20 cellular contexts compared by ENCODE assay signal in genomic region chr17:81921996-81922565, GRCh38. TPM values are rescaled to one million over a fixed set of nuclear protein-coding genes. Genes with fewer than 3 reads are reported as not detected.
DNase-seq lines count a peak whose midpoint lies in the region; ATAC-seq and TF ChIP-seq lines count a peak whose summit lies in the region.
"Had no signal": no experiment of that assay in that cellular context is flagged by ENCODE, and none has a peak within 500 bp of the region (broad histone marks: within the 10 kb centered on the region; RNA-seq: fewer than 3 reads in every experiment).

No MANE protein-coding gene starts in this region.

- H2BK20ac ChIP-seq in H9 (ENCODE audit: low read depth, low read length, poor library complexity, severe bottlenecking), result no peak overlapping the region

- no peak overlapping the region for H3K18ac ChIP-seq in H9 (ENCODE audit: insufficient read length, low read depth, low read length)

- H3K9ac ChIP-seq in BLaER1, result peak overlapping the region; percentile 63
- no peak overlapping the region for H3K9ac ChIP-seq in H9 (ENCODE audit: extremely low read depth, insufficient read length, low read length)
- H3K9ac ChIP-seq in parathyroid adenoma, result no peak overlapping the region

- no peak overlapping the region for H3T11ph ChIP-seq in H9 (ENCODE audit: low read length)

- intact Hi-C loops in activated CD4-positive, alpha-beta memory T cell treated with anti-CD3 and anti-CD28 coated beads for 36 hours (cut with micrococcal nuclease), result no loop called here

- peak overlapping the region in 1 of 2 experiments; percentile 35; a peak in 2 of 5 replicates for H3K4me3 Mint-ChIP-seq in H9
- no peak overlapping the region for H3K4me3 Mint-ChIP-seq in central memory CD8-positive, alpha-beta T cell
- no peak overlapping the region for H3K4me3 Mint-ChIP-seq in activated CD4-positive, alpha-beta memory T cell treated with anti-CD3 and anti-CD28 coated beads for 36 hours
- H3K4me3 Mint-ChIP-seq in activated naive CD8-positive, alpha-beta T cell treated with anti-CD3 and anti-CD28 coated beads, Interleukin-2, amount 50 U/mL, for 24 hours, result no peak overlapping the region
- H3K4me3 Mint-ChIP-seq: activated T-cell treated with anti-CD3 and anti-CD28 coated beads, Interleukin-2, amount 50 U/mL, for 72 hours; naive thymus-derived CD4-positive, alpha-beta T cell; T-helper 1 cell treated with Interleukin-12 subunit alpha and Interleukin-12 subunit beta and Interleukin-4 antibody, amounts not matched to agents 30 μg/mL and 1 μg/mL, for 36 hours had no signal

- H2AFZ ChIP-seq in H9 (ENCODE audit: low read length), result no peak overlapping the region
- no peak overlapping the region for H2AFZ ChIP-seq in parathyroid adenoma

- H2BK5ac ChIP-seq in H9 (ENCODE audit: insufficient read length, low read length), result no peak overlapping the region

- H3K4me3 ChIP-seq in BLaER1 (peak overlapping the region; percentile 39; the same call in 1 of the 2 replicates), parathyroid adenoma (ENCODE audit: low read depth, low read length) (no peak overlapping the region)
- H3K4me3 ChIP-seq: prostate gland had no signal

- H3K14ac ChIP-seq in H9 (ENCODE audit: insufficient read depth, low read length), result no peak overlapping the region

- no peak overlapping the region for H3K4ac ChIP-seq in H9 (ENCODE audit: low read depth, low read length)

- peaks cover 5% of the 10 kb centered on the region for H3K79me1 ChIP-seq in H9 (ENCODE audit: insufficient read depth, low read depth, low read length, poor library complexity, severe bottlenecking)

- DNase-seq in H9, result no peak
- DNase-seq in central memory CD8-positive, alpha-beta T cell (ENCODE audit: low spot score in 2 of 2), result no peak
- no peak for DNase-seq in activated T-cell treated with anti-CD3 and anti-CD28 coated beads, Interleukin-2, amount 50 U/mL, for 1 hour
- no peak for DNase-seq in activated CD4-positive, alpha-beta memory T cell treated with anti-CD3 and anti-CD28 coated beads for 36 hours
- DNase-seq in activated naive CD8-positive, alpha-beta T cell treated with anti-CD3 and anti-CD28 coated beads, Interleukin-2, amount 50 U/mL, for 24 hours, result no peak
- DNase-seq: activated CD4-positive, CD25-positive, alpha-beta regulatory T cell; activated CD8-positive, alpha-beta memory T cell treated with anti-CD3 and anti-CD28 coated beads for 24 hours; activated T-cell treated with anti-CD3 and anti-CD28 coated beads, Interleukin-2, amount 50 U/mL, for 72 hours; mesenchymal stem cell; naive thymus-derived CD4-positive, alpha-beta T cell; NCI-H1048; NCI-H2107; NCI-H526; SHP77 treated with DMSO at 0.1 percent for 48 hours; stimulated activated CD4-positive, alpha-beta T cell treated with anti-CD3 and anti-CD28 coated beads, Interleukin-12 subunit alpha, Interleukin-12 subunit beta, amount 100 ng/mL, for 4 hours had no signal

- POLR2A ChIA-PET in activated CD4-positive, alpha-beta memory T cell treated with anti-CD3 and anti-CD28 coated beads for 36 hours (lab: Charles Lee), result no interaction called here

- no peak overlapping the region for H3K23ac ChIP-seq in H9 (ENCODE audit: insufficient read length, low read depth, low read length)

- H4K91ac ChIP-seq in H9 (ENCODE audit: insufficient read length, low read depth, low read length), result no peak overlapping the region

- H3K79me2 ChIP-seq in H9 (ENCODE audit: insufficient read depth, low read length), result peaks cover 22% of the 10 kb centered on the region; the same call in 1 of the 2 replicates
- H3K79me2 ChIP-seq in parathyroid adenoma, result peaks cover 47% of the 10 kb centered on the region

- H3K27me3 ChIP-seq in BLaER1, result no peaks in the 10 kb centered on the region
- H3K27me3 ChIP-seq in H9 (ENCODE audit: insufficient read depth, low read length), result no peaks in the 10 kb centered on the region
- no peaks in the 10 kb centered on the region for H3K27me3 ChIP-seq in parathyroid adenoma (ENCODE audit: control insufficient read depth, insufficient read depth, low read length)

- H3K36me3 Mint-ChIP-seq in H9 (ENCODE audit: insufficient read depth in 1 of 3, low read depth in 3 of 3), result peaks cover 12 to 33% (median 25%) of the 10 kb centered on the region in 3 experiments; a peak in 6 of 7 replicates
- peaks cover 16% of the 10 kb centered on the region for H3K36me3 Mint-ChIP-seq in central memory CD8-positive, alpha-beta T cell (ENCODE audit: insufficient read depth)
- peaks cover 9% of the 10 kb centered on the region for H3K36me3 Mint-ChIP-seq in activated CD4-positive, alpha-beta memory T cell treated with anti-CD3 and anti-CD28 coated beads for 36 hours
- H3K36me3 Mint-ChIP-seq in activated naive CD8-positive, alpha-beta T cell treated with anti-CD3 and anti-CD28 coated beads, Interleukin-2, amount 50 U/mL, for 24 hours (ENCODE audit: low read depth), result peaks cover 3% of the 10 kb centered on the region

- H2BK120ac ChIP-seq in H9 (ENCODE audit: low read depth, low read length, poor library complexity, severe bottlenecking), result no peak overlapping the region

- no CpG with 5 or more reads among the region's 23 CpGs for WGBS in H9 (ENCODE audit: extremely low coverage, insufficient read length, low lambda C conversion rate)

- no peaks in the 10 kb centered on the region for H3K27me3 Mint-ChIP-seq in H9 (ENCODE audit: low read depth)
- H3K27me3 Mint-ChIP-seq in central memory CD8-positive, alpha-beta T cell, result no peaks in the 10 kb centered on the region
- H3K27me3 Mint-ChIP-seq in activated CD4-positive, alpha-beta memory T cell treated with anti-CD3 and anti-CD28 coated beads for 36 hours, result no peaks in the 10 kb centered on the region
- H3K27me3 Mint-ChIP-seq in activated naive CD8-positive, alpha-beta T cell treated with anti-CD3 and anti-CD28 coated beads, Interleukin-2, amount 50 U/mL, for 24 hours, result no peaks in the 10 kb centered on the region
- H3K27me3 Mint-ChIP-seq: naive thymus-derived CD4-positive, alpha-beta T cell had no signal

- H4K5ac ChIP-seq in H9 (ENCODE audit: insufficient read length, low read depth, low read length), result no peak overlapping the region

- H3K4me1 Mint-ChIP-seq in H9, result peaks cover 39 to 42% of the 10 kb centered on the region in 2 experiments
- peaks cover 23% of the 10 kb centered on the region for H3K4me1 Mint-ChIP-seq in central memory CD8-positive, alpha-beta T cell
- H3K4me1 Mint-ChIP-seq in activated CD4-positive, alpha-beta memory T cell treated with anti-CD3 and anti-CD28 coated beads for 36 hours (ENCODE audit: low read depth), result peaks cover 27% of the 10 kb centered on the region
- H3K4me1 Mint-ChIP-seq in activated naive CD8-positive, alpha-beta T cell treated with anti-CD3 and anti-CD28 coated beads, Interleukin-2, amount 50 U/mL, for 24 hours, result peaks cover 29% of the 10 kb centered on the region

- H4K8ac ChIP-seq in H9 (replicated peaks; ENCODE audit: insufficient read length, low read depth, low read length), result no peak overlapping the region

- no peak for TF ChIP-seq CTCF in H9 (conservative IDR thresholded peaks at IDR 0.05)
- TF ChIP-seq CTCF in parathyroid adenoma (IDR thresholded peaks at IDR 0.05), result no peak

- peaks cover 11% of the 10 kb centered on the region for H3K23me2 ChIP-seq in H9 (ENCODE audit: insufficient read length, low read depth, low read length, poor library complexity, severe bottlenecking)

- CTCF ChIA-PET in activated CD4-positive, alpha-beta memory T cell treated with anti-CD3 and anti-CD28 coated beads for 36 hours (lab: Charles Lee), result interaction anchor here (0.6 kb wide), 1 partner anchor 73 kb away, joined by 3 read pairs; no protein-coding TSS in a partner anchor

- H3K9me3 ChIP-seq in BLaER1 (no peaks in the 10 kb centered on the region), H9 (ENCODE audit: control insufficient read depth, low read depth, low read length) (no peaks in the 10 kb centered on the region), parathyroid adenoma (ENCODE audit: control insufficient read depth, low read length) (no peaks in the 10 kb centered on the region)
- H3K9me3 ChIP-seq: prostate gland had no signal

- no peak for ATAC-seq in central memory CD8-positive, alpha-beta T cell (replicated peaks; ENCODE audit: extremely low read depth, poor library complexity, severe bottlenecking)
- no peak for ATAC-seq in activated naive CD8-positive, alpha-beta T cell treated with anti-CD3 and anti-CD28 coated beads, Interleukin-2, amount 50 U/mL, for 24 hours
- ATAC-seq: activated naive CD4-positive, alpha-beta T cell treated with anti-CD3 and anti-CD28 coated beads, Interleukin-2, amount 50 U/mL, for 72 hours; activated T-cell treated with anti-CD3 and anti-CD28 coated beads, Interleukin-2, amount 50 U/mL, for 72 hours; naive thymus-derived CD4-positive, alpha-beta T cell had no signal

- peaks cover 39% of the 10 kb centered on the region for H4K20me1 ChIP-seq in BLaER1
- no peaks in the 10 kb centered on the region for H4K20me1 ChIP-seq in H9 (ENCODE audit: control insufficient read depth, insufficient read depth, insufficient read length)

- H3K27ac ChIP-seq in BLaER1 (peak overlapping the region; percentile 90), H9 (ENCODE audit: insufficient read length, low read depth, low read length) (no peak overlapping the region), parathyroid adenoma (peak overlapping the region; percentile 10)
- H3K27ac ChIP-seq: prostate gland had no signal

- H3K9me3 Mint-ChIP-seq in H9, result no peaks in the 10 kb centered on the region
- no peaks in the 10 kb centered on the region for H3K9me3 Mint-ChIP-seq in central memory CD8-positive, alpha-beta T cell
- no peaks in the 10 kb centered on the region for H3K9me3 Mint-ChIP-seq in activated CD4-positive, alpha-beta memory T cell treated with anti-CD3 and anti-CD28 coated beads for 36 hours
- H3K9me3 Mint-ChIP-seq in activated naive CD8-positive, alpha-beta T cell treated with anti-CD3 and anti-CD28 coated beads, Interleukin-2, amount 50 U/mL, for 24 hours, result no peaks in the 10 kb centered on the region
- H3K9me3 Mint-ChIP-seq: activated naive CD4-positive, alpha-beta T cell treated with anti-CD3 and anti-CD28 coated beads, Interleukin-2, amount 50 U/mL, for 72 hours; activated T-cell treated with anti-CD3 and anti-CD28 coated beads, Interleukin-2, amount 50 U/mL, for 72 hours; T-helper 1 cell treated with Interleukin-12 subunit alpha and Interleukin-12 subunit beta and Interleukin-4 antibody, amounts not matched to agents 30 μg/mL and 1 μg/mL, for 36 hours had no signal

- H3K56ac ChIP-seq in H9 (ENCODE audit: insufficient read length, low read depth, low read length), result no peak overlapping the region

- H2BK15ac ChIP-seq in H9 (ENCODE audit: low read depth, low read length), result no peak overlapping the region

- no peak overlapping the region for H2AK5ac ChIP-seq in H9 (ENCODE audit: insufficient read length, low read length)

- H3K4me1 ChIP-seq in BLaER1, result peaks cover 86% of the 10 kb centered on the region
- peaks cover 3% of the 10 kb centered on the region; the same call in 1 of the 2 replicates for H3K4me1 ChIP-seq in H9 (ENCODE audit: insufficient read depth, low read length)
- H3K4me1 ChIP-seq in parathyroid adenoma, result peaks cover 27% of the 10 kb centered on the region

- peak overlapping the region; percentile 100 for H3K4me2 ChIP-seq in BLaER1
- no peak overlapping the region for H3K4me2 ChIP-seq in H9 (ENCODE audit: insufficient read depth, insufficient read length, low read length)
- H3K4me2 ChIP-seq in parathyroid adenoma (ENCODE audit: low read length), result no peak overlapping the region

- H3K27ac Mint-ChIP-seq in H9, result peak overlapping the region in 2 of 3 experiments; percentile 19 to 79; a peak in 2 of 7 replicates
- peak overlapping the region; percentile 32 for H3K27ac Mint-ChIP-seq in central memory CD8-positive, alpha-beta T cell (ENCODE audit: low read depth)
- no peak overlapping the region for H3K27ac Mint-ChIP-seq in activated CD4-positive, alpha-beta memory T cell treated with anti-CD3 and anti-CD28 coated beads for 36 hours
- no peak overlapping the region for H3K27ac Mint-ChIP-seq in activated naive CD8-positive, alpha-beta T cell treated with anti-CD3 and anti-CD28 coated beads, Interleukin-2, amount 50 U/mL, for 24 hours
- H3K27ac Mint-ChIP-seq: activated T-cell treated with anti-CD3 and anti-CD28 coated beads, Interleukin-2, amount 50 U/mL, for 72 hours; T-helper 1 cell treated with Interleukin-12 subunit alpha and Interleukin-12 subunit beta and Interleukin-4 antibody, amounts not matched to agents 30 μg/mL and 1 μg/mL, for 36 hours had no signal

- H3K36me3 ChIP-seq in BLaER1 (peaks cover 24% of the 10 kb centered on the region), parathyroid adenoma (ENCODE audit: control insufficient read depth, insufficient read depth, low read length) (no peaks in the 10 kb centered on the region)
- H3K36me3 ChIP-seq: prostate gland had no signal

- no peak overlapping the region for H2BK12ac ChIP-seq in H9 (ENCODE audit: insufficient read length, low read depth, low read length)

RNA-seq across cellular contexts. Expression of gene SIRT7, which starts 4.1 kb away (rescaled TPM):
- 28.7 and 29.7 TPM in 2 replicates for total RNA-seq in H9 (2021)
- 10 to 100 TPM; 32.0 to 33.1 TPM for total RNA-seq in activated CD4-positive, alpha-beta memory T cell treated with anti-CD3 and anti-CD28 coated beads for 36 hours

RNA-seq across cellular contexts. Expression of gene MAFG, which starts 5.5 kb away (rescaled TPM):
- 31.4 and 33.7 TPM in 2 replicates for total RNA-seq in H9 (2021)
- total RNA-seq in activated CD4-positive, alpha-beta memory T cell treated with anti-CD3 and anti-CD28 coated beads for 36 hours, result 10 to 100 TPM; 23.4 to 24.1 TPM

RNA-seq across cellular contexts. Expression of gene PCYT2, which starts 10.9 kb away (rescaled TPM):
- total RNA-seq in H9 (2021), result 24.5 and 24.9 TPM in 2 replicates
- 10 to 100 TPM; 28.8 to 29.7 TPM for total RNA-seq in activated CD4-positive, alpha-beta memory T cell treated with anti-CD3 and anti-CD28 coated beads for 36 hours

RNA-seq across cellular contexts. Expression of gene PYCR1, which starts 15.0 kb away (rescaled TPM):
- 111 and 116 TPM in 2 replicates for total RNA-seq in H9 (2021)
- 10 to 100 TPM; 88.9 to 89.8 TPM for total RNA-seq in activated CD4-positive, alpha-beta memory T cell treated with anti-CD3 and anti-CD28 coated beads for 36 hours

RNA-seq across cellular contexts. Expression of gene NPB, which starts 20.0 kb away (rescaled TPM):
- total RNA-seq in H9 (2021), result 2.1 and 2.4 TPM in 2 replicates
- total RNA-seq in activated CD4-positive, alpha-beta memory T cell treated with anti-CD3 and anti-CD28 coated beads for 36 hours, result not detected

Comparison
In these comparisons a context has a peak if more than half of its experiments do, and no peak if none do; other contexts are left out.
1. H3K27ac Mint-ChIP-seq: peak in H9 (2 of 3) and central memory CD8-positive, alpha-beta T cell (single experiment); none in activated CD4-positive, alpha-beta memory T cell treated with anti-CD3 and anti-CD28 coated beads for 36 hours (single experiment) and activated naive CD8-positive, alpha-beta T cell treated with anti-CD3 and anti-CD28 coated beads, Interleukin-2, amount 50 U/mL, for 24 hours (single experiment).